8 cellular contexts compared by ENCODE assay signal in genomic region chr2:61470965-61471904, GRCh38. TPM values are rescaled to one million over a fixed set of nuclear protein-coding genes. Genes with fewer than 3 reads are reported as not detected.
DNase-seq lines count a peak whose midpoint lies in the region; ATAC-seq and TF ChIP-seq lines count a peak whose summit lies in the region.

USP34 (minus strand) TSS chr2:61471087; CDS start chr2:61470692, 395 bp downstream.

- peak within 1 kb of the TSS; percentile 80 for H3K4me3 ChIP-seq in BE2C (ENCODE audit: low read depth, low read length)

- no peaks in the 10 kb centered on the region for H3K9me3 ChIP-seq in BE2C

- H3K36me3 ChIP-seq in BE2C = no peaks in the 10 kb centered on the region

- TF ChIP-seq CTCF in BE2C (IDR thresholded peaks at IDR 0.05; ENCODE audit: low read depth, low read length) = no peak

- DNase-seq in BE2C (peak; percentile 89), NCI-H69 (lab: John Stamatoyannopoulos, UW) (peak; percentile 93), cortex of kidney (lab: John Stamatoyannopoulos, UW) (peak; percentile 43), left kidney (ENCODE audit: low read depth, low spot score) (peak; percentile 98)
- DNase-seq in activated CD4-positive, alpha-beta T cell treated with anti-CD3 and anti-CD28 coated beads, Interleukin-2, amount 50 U/mL, for 1 hour = peak; percentile 90
- DNase-seq in stimulated activated CD4-positive, alpha-beta T cell treated with anti-CD3 and anti-CD28 coated beads, Interleukin-1b, Interleukin-23, amount 100 ng/mL, for 48 hours = peak; percentile 93

- H3K27me3 ChIP-seq in BE2C = no peaks in the 10 kb centered on the region

- ATAC-seq in GM19324 (IDR thresholded peaks at IDR 0.05; ENCODE audit: low FRiP score, unreplicated experiment) (peak; percentile 80), HG03469 (IDR thresholded peaks at IDR 0.05; ENCODE audit: unreplicated experiment) (peak; percentile 44)

- no peaks in the 10 kb centered on the region for H3K4me1 ChIP-seq in BE2C

RNA-seq across cellular contexts. Expression of gene USP34, which starts in this region (rescaled TPM):
- 33.6 TPM for polyA plus RNA-seq in BE2C (2012; ENCODE audit: insufficient read depth, insufficient read length, low read depth)

Comparison
In these comparisons a context has a peak if more than half of its experiments do, and no peak if none do; other contexts are left out.
1. Peak in every context shown above with its lines: DNase-seq, ATAC-seq and H3K4me3 ChIP-seq.
2. DNase-seq: peak in every context shown above with its lines; median percentile 98 in left kidney; 93 in NCI-H69; 93 in stimulated activated CD4-positive, alpha-beta T cell treated with anti-CD3 and anti-CD28 coated beads, Interleukin-1b, Interleukin-23, amount 100 ng/mL, for 48 hours; 90 in activated CD4-positive, alpha-beta T cell treated with anti-CD3 and anti-CD28 coated beads, Interleukin-2, amount 50 U/mL, for 1 hour; 89 in BE2C; 43 in cortex of kidney.